ENCODE assay signal across 15 cellular contexts in genomic region chr16:72677662-72678447, GRCh38.
DNase-seq lines count a peak whose midpoint lies in the region; ATAC-seq, FAIRE-seq and TF ChIP-seq lines count a peak whose summit lies in the region.
"Had no signal": no experiment of that assay in that cellular context is flagged by ENCODE, and none has a peak within 500 bp of the region (broad histone marks: within the 10 kb centered on the region; RNA-seq: fewer than 3 reads in every experiment).

No MANE protein-coding gene starts in this region.

- H3K4me2 ChIP-seq in H9 (ENCODE audit: insufficient read depth, insufficient read length, low read length) = no peak overlapping the region

- no peak overlapping the region for H2AFZ ChIP-seq in H9 (ENCODE audit: low read length)

- no peak overlapping the region for H2BK12ac ChIP-seq in H9 (ENCODE audit: insufficient read length, low read depth, low read length)

- TF ChIP-seq CTCF in AG04450 (IDR thresholded peaks at IDR 0.05; ENCODE audit: low read depth, low read length) (no peak), HFFc6 (IDR thresholded peaks at IDR 0.05) (no peak), brain microvascular endothelial cell (IDR thresholded peaks at IDR 0.05; ENCODE audit: low read depth, low read length, missing control alignments) (no peak), left lung (IDR thresholded peaks at IDR 0.05) (no peak), H9 (conservative IDR thresholded peaks at IDR 0.05) (no peak)

- H3K36me3 Mint-ChIP-seq in HFFc6 (ENCODE audit: low read depth) = peaks cover 6% of the 10 kb centered on the region
- H3K36me3 Mint-ChIP-seq in H9 (ENCODE audit: insufficient read depth in 1 of 3, low read depth in 3 of 3) = peaks cover 2 to 8% (median 5%) of the 10 kb centered on the region in 3 experiments

- H3K79me1 ChIP-seq in H9 (ENCODE audit: insufficient read depth, low read depth, low read length, poor library complexity, severe bottlenecking) = no peaks in the 10 kb centered on the region

- H3K27ac ChIP-seq in AG04450 (ENCODE audit: low read depth, low read length) (no peak overlapping the region), brain microvascular endothelial cell (no peak overlapping the region), left lung (no peak overlapping the region), H9 (ENCODE audit: insufficient read length, low read depth, low read length) (no peak overlapping the region)
- H3K27ac ChIP-seq: skin epidermis had no signal

- POLR2A ChIA-PET in AG04450 (lab: Yijun Ruan, JAX) = no interaction called here

- CTCF ChIA-PET in AG04450 (lab: Charles Lee) = interaction anchor here (1.0 kb wide), 1 partner anchor 10 kb away, joined by 4 read pairs; no protein-coding TSS in a partner anchor

- H3K4me1 Mint-ChIP-seq in HFFc6 (ENCODE audit: low read depth) = peaks cover 16% of the 10 kb centered on the region
- no peaks in the 10 kb centered on the region for H3K4me1 Mint-ChIP-seq in H9

- no peak overlapping the region for H3K9ac ChIP-seq in H9 (ENCODE audit: extremely low read depth, insufficient read length, low read length)

- DNase-seq in AG04450 (ENCODE audit: low read depth, low spot score) (peak; percentile 30), HFFc6 (peak; percentile 74), brain microvascular endothelial cell (peak; percentile 66), left lung (no peak), H9 (no peak), NOMO-1 treated with dmso at 0.1 percent for 144 hours (lab: John Stamatoyannopoulos, UW; ENCODE audit: unreplicated experiment) (no peak), HTR-8/SVneo (ENCODE audit: insufficient read length, low spot score) (no peak)
- DNase-seq: activated CD4-positive, alpha-beta T cell treated with anti-CD3 and anti-CD28 coated beads for 1 hour; activated CD8-positive, alpha-beta memory T cell treated with anti-CD3 and anti-CD28 coated beads, Interleukin-2, amount 50 U/mL, for 4 hours; activated naive CD4-positive, alpha-beta T cell treated with anti-CD3 and anti-CD28 coated beads, Interleukin-2, amount 50 U/mL, for 16 hours; cerebellar nuclear complex; NCI-H510A had no signal

- H4K91ac ChIP-seq in H9 (ENCODE audit: insufficient read length, low read depth, low read length) = no peak overlapping the region

- H3K27ac Mint-ChIP-seq in HFFc6 (no peak overlapping the region), H9 (no peak overlapping the region)

- in situ Hi-C loops in brain microvascular endothelial cell (cut with HindIII; ENCODE audit: low pct_ligation_motif_present, low sequenced_read_pairs) = no loop called here

- H4K20me1 ChIP-seq in H9 (ENCODE audit: control insufficient read depth, insufficient read depth, insufficient read length) = no peaks in the 10 kb centered on the region

- H4K5ac ChIP-seq in H9 (ENCODE audit: insufficient read length, low read depth, low read length) = no peak overlapping the region

- H3K4me3 ChIP-seq in AG04450 (ENCODE audit: low read depth, low read length) (no peak overlapping the region), brain microvascular endothelial cell (ENCODE audit: low read depth, low read length) (no peak overlapping the region), left lung (no peak overlapping the region)
- H3K4me3 ChIP-seq: skin epidermis had no signal

- no peak overlapping the region for H2BK5ac ChIP-seq in H9 (ENCODE audit: insufficient read length, low read length)

- no peak overlapping the region for H2BK120ac ChIP-seq in H9 (ENCODE audit: low read depth, low read length, poor library complexity, severe bottlenecking)

- no peak overlapping the region for H2BK20ac ChIP-seq in H9 (ENCODE audit: low read depth, low read length, poor library complexity, severe bottlenecking)

- H3K56ac ChIP-seq in H9 (ENCODE audit: insufficient read length, low read depth, low read length) = no peak overlapping the region

- WGBS in H9 (ENCODE audit: extremely low coverage, insufficient read length, low lambda C conversion rate) = no CpG with 5 or more reads among the region's 2 CpGs

- no peak overlapping the region for H3K14ac ChIP-seq in H9 (ENCODE audit: insufficient read depth, low read length)

- no peak overlapping the region for H3K4ac ChIP-seq in H9 (ENCODE audit: low read depth, low read length)

- intact Hi-C loops in left lung (cut with DNase I) = no loop called here

- no peak overlapping the region for H3K23ac ChIP-seq in H9 (ENCODE audit: insufficient read length, low read depth, low read length)

- no peaks in the 10 kb centered on the region for H3K4me1 ChIP-seq in left lung
- no peaks in the 10 kb centered on the region for H3K4me1 ChIP-seq in H9 (ENCODE audit: insufficient read depth, low read length)

- no peak overlapping the region for H3K4me3 Mint-ChIP-seq in HFFc6
- H3K4me3 Mint-ChIP-seq in H9 = no peak overlapping the region

- H3K27me3 ChIP-seq in AG04450 (ENCODE audit: control insufficient read depth, insufficient read depth, low read length) (no peaks in the 10 kb centered on the region), brain microvascular endothelial cell (replicated peaks) (no peaks in the 10 kb centered on the region), left lung (no peaks in the 10 kb centered on the region), H9 (ENCODE audit: insufficient read depth, low read length) (no peaks in the 10 kb centered on the region)

- H3K27me3 Mint-ChIP-seq in HFFc6 (ENCODE audit: insufficient read depth) (no peaks in the 10 kb centered on the region), H9 (ENCODE audit: low read depth) (no peaks in the 10 kb centered on the region)

- H3K9me3 ChIP-seq in AG04450 (ENCODE audit: control insufficient read depth, insufficient read depth, low read length) (no peaks in the 10 kb centered on the region), left lung (peaks cover 8 to 17% of the 10 kb centered on the region in 2 donors), H9 (ENCODE audit: control insufficient read depth, low read depth, low read length) (no peaks in the 10 kb centered on the region)

- no peaks in the 10 kb centered on the region for H3K79me2 ChIP-seq in H9 (ENCODE audit: insufficient read depth, low read length)

- no peak overlapping the region for H2BK15ac ChIP-seq in H9 (ENCODE audit: low read depth, low read length)

- peak; percentile 95 for ATAC-seq in left lung
- no peak for ATAC-seq in GM18909 (IDR thresholded peaks at IDR 0.05; ENCODE audit: poor library complexity, unreplicated experiment)
- ATAC-seq: Panc1 had no signal

- H3K9me3 Mint-ChIP-seq in HFFc6 (peaks cover 7% of the 10 kb centered on the region), H9 (peaks cover 15 to 17% of the 10 kb centered on the region in 2 experiments)

- H3K36me3 ChIP-seq in brain microvascular endothelial cell (replicated peaks) (no peaks in the 10 kb centered on the region), left lung (no peaks in the 10 kb centered on the region)

- H4K8ac ChIP-seq in H9 (replicated peaks; ENCODE audit: insufficient read length, low read depth, low read length) = no peak overlapping the region

- H3K18ac ChIP-seq in H9 (ENCODE audit: insufficient read length, low read depth, low read length) = no peak overlapping the region

- H3K23me2 ChIP-seq in H9 (ENCODE audit: insufficient read length, low read depth, low read length, poor library complexity, severe bottlenecking) = no peaks in the 10 kb centered on the region

- no peak overlapping the region for H2AK5ac ChIP-seq in H9 (ENCODE audit: insufficient read length, low read length)

- no peak overlapping the region for H3T11ph ChIP-seq in H9 (ENCODE audit: low read length)

- FAIRE-seq in HTR-8/SVneo (lab: Jason Lieb, UNC) = no peak

Comparison
In these comparisons a context has a peak if more than half of its experiments do, and no peak if none do; other contexts are left out.
1. DNase-seq: peak in AG04450 (single experiment), HFFc6 (single experiment) and brain microvascular endothelial cell (single experiment); none in left lung (0 of 2), H9 (single experiment), NOMO-1 treated with dmso at 0.1 percent for 144 hours (single experiment) and HTR-8/SVneo (single experiment).